ENCODE assay signal across 11 cellular contexts in genomic region chr17:20120835-20121234, GRCh38.
A peak's percentile ranks its signal among the peaks of the same experiment; 100 is the strongest.
DNase-seq lines count a peak whose midpoint lies in the region; ATAC-seq and TF ChIP-seq lines count a peak whose summit lies in the region.
"Had no signal": no experiment of that assay in that cellular context is flagged by ENCODE, and none has a peak within 500 bp of the region (broad histone marks: within the 10 kb centered on the region; RNA-seq: fewer than 3 reads in every experiment).

No MANE protein-coding gene starts in this region.

- intact Hi-C loops in left lung (cut with DNase I), result loop anchor here in 1 of 2 donors (10.0 kb wide), 1 partner anchor 104 kb away; no protein-coding TSS in a partner anchor

- H3K4me1 ChIP-seq in left lung, result peaks cover 0 to 6% of the 10 kb centered on the region in 2 donors
- H3K4me1 ChIP-seq: Caco-2 had no signal

- H3K4me3 ChIP-seq in left lung, result no peak overlapping the region
- H3K4me3 ChIP-seq: hepatocyte had no signal

- TF ChIP-seq CTCF in left lung (IDR thresholded peaks at IDR 0.05), result no peak

- H3K9me3 ChIP-seq in left lung, result no peaks in the 10 kb centered on the region
- H3K9me3 ChIP-seq: Caco-2 had no signal

- H3K36me3 ChIP-seq in left lung, result no peaks in the 10 kb centered on the region

- peaks cover 0 to 7% of the 10 kb centered on the region in 2 donors for H3K27me3 ChIP-seq in left lung
- H3K27me3 ChIP-seq: hepatocyte had no signal

- DNase-seq in DMS 273 treated with DMSO at 0.1 percent for 48 hours (lab: John Stamatoyannopoulos, UW) (peak; percentile 82), NCI-H446 (lab: John Stamatoyannopoulos, UW) (peak; percentile 78 to 98), cerebellar cortex (ENCODE audit: low spot score) (peak; percentile 99), occipital lobe (lab: John Stamatoyannopoulos, UW) (peak; percentile 55), left lung (no peak), COLO668 (lab: John Stamatoyannopoulos, UW; ENCODE audit: unreplicated experiment) (no peak)
- DNase-seq in activated CD4-positive, CD25-positive, alpha-beta regulatory T cell treated with anti-CD3 and anti-CD28 coated beads, Interleukin-2, amount 50 U/mL, for 72 hours, result no peak
- DNase-seq in stimulated activated CD4-positive, alpha-beta T cell treated with anti-CD3 and anti-CD28 coated beads, Interleukin-4, amount 100 ng/mL, for 1 hour, result no peak
- DNase-seq: kidney had no signal

- no peak for ATAC-seq in left lung

- H3K27ac ChIP-seq in left lung, result no peak overlapping the region
- H3K27ac ChIP-seq: hepatocyte had no signal

Comparison
In these comparisons a context has a peak if more than half of its experiments do, and no peak if none do; other contexts are left out.
1. DNase-seq: peak in DMS 273 treated with DMSO at 0.1 percent for 48 hours (single experiment), NCI-H446 (2 of 2), cerebellar cortex (single experiment) and occipital lobe (single experiment); none in activated CD4-positive, CD25-positive, alpha-beta regulatory T cell treated with anti-CD3 and anti-CD28 coated beads, Interleukin-2, amount 50 U/mL, for 72 hours (single experiment), left lung (0 of 2), COLO668 (single experiment) and stimulated activated CD4-positive, alpha-beta T cell treated with anti-CD3 and anti-CD28 coated beads, Interleukin-4, amount 100 ng/mL, for 1 hour (single experiment).